In genomic region chr5:34510002-34510401, GRCh38 we compare ENCODE assay signal across 23 cellular contexts.
DNase-seq lines count a peak whose midpoint lies in the region; ATAC-seq and TF ChIP-seq lines count a peak whose summit lies in the region.
"Had no signal": no experiment of that assay in that cellular context is flagged by ENCODE, and none has a peak within 500 bp of the region (broad histone marks: within the 10 kb centered on the region; RNA-seq: fewer than 3 reads in every experiment).

No MANE protein-coding gene starts in this region.

- H3K4me1 ChIP-seq in esophagus muscularis mucosa (peaks cover 6 to 43% (median 33%) of the 10 kb centered on the region in 4 donors), thymus (ENCODE audit: control insufficient read depth, insufficient read depth, low read length) (no peaks in the 10 kb centered on the region), PC-3 (ENCODE audit: insufficient read depth, low read length) (0 out of 2 replicates have a peak, but pooled peaks cover 3% of the 10 kb centered on the region)
- H3K4me1 ChIP-seq: BLaER1 treated with 17β-estradiol and CSF1 and Interleukin-3, amounts not matched to agents 10 nM and 100 nM had no signal

- no peaks in the 10 kb centered on the region for H3K79me2 ChIP-seq in PC-3 (ENCODE audit: low read length)

- no peak overlapping the region for H3K9ac ChIP-seq in PC-3 (ENCODE audit: low read length)
- H3K9ac ChIP-seq: BLaER1 treated with 17β-estradiol and CSF1 and Interleukin-3, amounts not matched to agents 10 nM and 100 nM had no signal

- no peak overlapping the region for H3K4me3 ChIP-seq in esophagus muscularis mucosa
- no peak overlapping the region for H3K4me3 ChIP-seq in thymus (ENCODE audit: low read length)
- H3K4me3 ChIP-seq in PC-3 (ENCODE audit: low read length) = no peak overlapping the region
- H3K4me3 ChIP-seq: BLaER1 treated with 17β-estradiol and CSF1 and Interleukin-3, amounts not matched to agents 10 nM and 100 nM; cardiac muscle cell; GM12878 had no signal

- H3K27ac ChIP-seq in VCaP (peak overlapping the region; percentile 90), esophagus muscularis mucosa (replicated peaks in 1 of 4) (peak overlapping the region; percentile 72 to 77 (median 74)), thymus (ENCODE audit: low read depth) (peak overlapping the region; percentile 13), PC-3 (ENCODE audit: low read length) (no peak overlapping the region)
- H3K27ac ChIP-seq: BLaER1 treated with 17β-estradiol and CSF1 and Interleukin-3, amounts not matched to agents 10 nM and 100 nM; cardiac muscle cell; neutrophil; RWPE1 had no signal

- no peak for TF ChIP-seq CTCF in VCaP (conservative IDR thresholded peaks at IDR 0.05)
- TF ChIP-seq CTCF in esophagus muscularis mucosa (IDR thresholded peaks at IDR 0.05) = no peak
- TF ChIP-seq CTCF in nephron (IDR thresholded peaks at IDR 0.05; ENCODE audit: unreplicated experiment in 3 of 3) = no peak
- TF ChIP-seq CTCF in PC-3 (conservative IDR thresholded peaks at IDR 0.05; ENCODE audit: low read depth, low read length) = no peak

- no peak overlapping the region for H3K4me2 ChIP-seq in PC-3 (ENCODE audit: low read length)
- H3K4me2 ChIP-seq: BLaER1 treated with 17β-estradiol and CSF1 and Interleukin-3, amounts not matched to agents 10 nM and 100 nM had no signal

- 49% methylated on average over 5 of the region's 5 CpGs for WGBS in esophagus muscularis mucosa
- WGBS in thymus = 81% methylated on average over 5 of the region's 5 CpGs

- CTCF ChIA-PET in PC-3 (lab: Charles Lee) = no interaction called here

- H3K36me3 ChIP-seq in esophagus muscularis mucosa (no peaks in the 10 kb centered on the region), thymus (ENCODE audit: control insufficient read depth, insufficient read depth) (no peaks in the 10 kb centered on the region), PC-3 (ENCODE audit: low read depth, low read length) (no peaks in the 10 kb centered on the region)
- H3K36me3 ChIP-seq: BLaER1 treated with 17β-estradiol and CSF1 and Interleukin-3, amounts not matched to agents 10 nM and 100 nM; cardiac muscle cell; neutrophil had no signal

- no peaks in the 10 kb centered on the region for H3K9me2 ChIP-seq in PC-3 (replicated peaks; ENCODE audit: low read length)

- no peaks in the 10 kb centered on the region for H3F3A ChIP-seq in PC-3 (ENCODE audit: low read length, unreplicated experiment)

- H3K4me3 Mint-ChIP-seq in nephron = peak overlapping the region in 1 of 3 experiments; percentile 14
- H3K4me3 Mint-ChIP-seq: HFFc6, IgD-negative memory B cell had no signal

- H4K20me1 ChIP-seq in PC-3 (ENCODE audit: low read length) = no peaks in the 10 kb centered on the region
- H4K20me1 ChIP-seq: BLaER1 treated with 17β-estradiol and CSF1 and Interleukin-3, amounts not matched to agents 10 nM and 100 nM had no signal

- H3K4me1 Mint-ChIP-seq in nephron = peaks cover 36% of the 10 kb centered on the region
- H3K4me1 Mint-ChIP-seq: IgD-negative memory B cell had no signal

- POLR2A ChIA-PET in PC-3 (lab: Charles Lee; ENCODE audit: unreplicated experiment) = no interaction called here

- H3K27me3 Mint-ChIP-seq in nephron (ENCODE audit: low read depth) = no peaks in the 10 kb centered on the region
- H3K27me3 Mint-ChIP-seq: IgD-negative memory B cell had no signal

- no peak for TF ChIP-seq POLR2A in esophagus muscularis mucosa (IDR thresholded peaks at IDR 0.05; ENCODE audit: low read depth)

- no TSS peak for BruUV-seq in PC-3 (replicated peaks; lab: Mats Ljungman, UMichigan)

- intact Hi-C loops in esophagus muscularis mucosa (cut with DNase I) (no loop called here), PC-3 (cut with micrococcal nuclease) (no loop called here)

- H3K9me3 ChIP-seq in esophagus muscularis mucosa (no peaks in the 10 kb centered on the region), thymus (ENCODE audit: control insufficient read depth) (no peaks in the 10 kb centered on the region), PC-3 (ENCODE audit: low read length) (no peaks in the 10 kb centered on the region)
- H3K9me3 ChIP-seq: neutrophil had no signal

- peaks cover 7% of the 10 kb centered on the region for H3K9me3 Mint-ChIP-seq in nephron

- no peak overlapping the region for H2AFZ ChIP-seq in PC-3 (ENCODE audit: low read length)

- DNase-seq in esophagus muscularis mucosa (ENCODE audit: extremely low spot score) = no peak
- DNase-seq in germinal center (ENCODE audit: low spot score) = no peak
- no peak for DNase-seq in effector CD4-positive, alpha-beta T cell
- no peak for DNase-seq in PC-3
- DNase-seq: activated naive CD4-positive, alpha-beta T cell treated with anti-CD3 and anti-CD28 coated beads, Interleukin-2, amount 50 U/mL, for 16 hours; amygdala; dermis blood vessel endothelial cell; DND-41; HFFc6; hippocampal formation; NCI-H1092 treated with DMSO at 0.1 percent for 48 hours; NCI-H1930; stimulated activated CD4-positive, alpha-beta T cell treated with anti-CD3 and anti-CD28 coated beads, Interleukin-1b, Interleukin-23, amount 100 ng/mL, for 48 hours had no signal

- TF ChIP-seq EP300 in esophagus muscularis mucosa (IDR thresholded peaks at IDR 0.05) = no peak

- H3K27me3 ChIP-seq in esophagus muscularis mucosa (no peaks in the 10 kb centered on the region), thymus (ENCODE audit: control insufficient read depth, insufficient read depth) (no peaks in the 10 kb centered on the region), PC-3 (ENCODE audit: low read length) (no peaks in the 10 kb centered on the region)
- H3K27me3 ChIP-seq: BLaER1 treated with 17β-estradiol and CSF1 and Interleukin-3, amounts not matched to agents 10 nM and 100 nM; cardiac muscle cell; neutrophil had no signal

- ATAC-seq in GM18870 (IDR thresholded peaks at IDR 0.05; ENCODE audit: unreplicated experiment) (no peak), PC-3 (no peak)
- ATAC-seq: GM12878 had no signal

- H3K27ac Mint-ChIP-seq in nephron = peak overlapping the region; percentile 62 to 87 (median 84)
- H3K27ac Mint-ChIP-seq: HFFc6, IgD-negative memory B cell had no signal

- H3K36me3 Mint-ChIP-seq in nephron (ENCODE audit: low read depth) = no peaks in the 10 kb centered on the region
- H3K36me3 Mint-ChIP-seq: IgD-negative memory B cell had no signal
